1 cellular context compared by ENCODE assay signal in the genomic region with DNA sequence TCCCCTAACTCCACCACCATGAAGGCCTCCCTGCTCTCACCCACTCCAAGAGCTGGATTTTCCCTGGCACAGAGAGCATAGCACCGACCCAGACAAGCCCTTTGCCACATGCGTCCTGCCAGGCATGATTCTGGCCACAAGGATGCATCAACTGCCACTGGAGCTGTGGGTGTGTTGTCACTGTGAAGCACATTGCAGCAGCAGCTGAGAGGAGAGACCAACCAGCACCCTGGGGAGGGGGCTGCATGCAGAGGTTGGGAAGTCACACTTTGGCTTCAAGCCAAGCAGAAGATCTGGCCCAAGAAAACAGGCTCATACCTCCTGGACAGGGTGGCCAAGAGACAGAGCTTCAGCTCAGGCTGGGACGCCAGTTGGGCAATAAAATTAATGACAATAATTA.
TF ChIP-seq lines count a peak whose summit lies in the region.

No MANE protein-coding gene starts in this region.

TF ChIP-seq in H1, 55 proteins besides CTCF, POLR2A, EP300 and RAD21:
- TF ChIP-seq RFX5 (IDR thresholded peaks at IDR 0.05; ENCODE audit: borderline replicate concordance, low read depth, low read length) (no peak), SP2 (IDR thresholded peaks at IDR 0.05; ENCODE audit: low read length) (no peak), CTBP2 (IDR thresholded peaks at IDR 0.05; ENCODE audit: borderline replicate concordance, insufficient read depth, insufficient read length, low read length) (no peak), JUN (IDR thresholded peaks at IDR 0.05; ENCODE audit: low read depth, low read length) (no peak), POLR2AphosphoS5 (IDR thresholded peaks at IDR 0.05; ENCODE audit: low read depth, low read length) (no peak), SP1 (IDR thresholded peaks at IDR 0.05; ENCODE audit: low read depth, low read length) (no peak), NANOG (IDR thresholded peaks at IDR 0.05; ENCODE audit: insufficient read depth, low read depth, low read length, poor library complexity, severe bottlenecking) (no peak), RNF2 (IDR thresholded peaks at IDR 0.05; ENCODE audit: borderline replicate concordance, low read depth, low read length, missing control alignments, poor library complexity, severe bottlenecking) (no peak), CHD2 (IDR thresholded peaks at IDR 0.05; ENCODE audit: low read length) (no peak), BACH1 (IDR thresholded peaks at IDR 0.05; ENCODE audit: low read length) (no peak), SIX5 (IDR thresholded peaks at IDR 0.05; ENCODE audit: low read depth, low read length) (no peak), RXRA (IDR thresholded peaks at IDR 0.05; ENCODE audit: insufficient read depth, low read depth, low read length) (no peak), TAF7 (optimal IDR thresholded peaks at IDR 0.05; ENCODE audit: borderline replicate concordance, low read depth, low read length) (no peak)
